In the genomic region with DNA sequence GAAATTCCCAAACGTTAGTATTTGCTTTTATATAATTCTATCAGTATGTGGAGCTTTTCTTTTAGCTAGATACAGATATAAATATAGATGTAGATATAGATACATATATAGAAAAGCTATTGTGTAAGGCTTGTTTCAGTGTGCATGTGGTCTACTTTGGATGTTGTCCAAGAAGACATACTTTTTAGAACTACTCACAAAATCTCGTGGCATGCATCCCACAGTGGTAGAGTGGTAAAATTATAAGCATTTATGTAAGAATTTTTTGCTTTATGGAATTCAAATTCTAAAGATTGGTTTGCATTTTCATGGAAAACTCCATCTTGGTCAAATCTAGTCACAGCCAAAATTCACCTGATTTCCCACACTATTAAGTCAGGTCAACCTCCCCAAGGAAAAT, we compare ENCODE assay signal across 21 cellular contexts.
A peak's percentile ranks its signal among the peaks of the same experiment; 100 is the strongest.
DNase-seq lines count a peak whose midpoint lies in the region; ATAC-seq, FAIRE-seq and TF ChIP-seq lines count a peak whose summit lies in the region.
"Had no signal": no experiment of that assay in that cellular context is flagged by ENCODE, and none has a peak within 500 bp of the region (broad histone marks: within the 10 kb centered on the region; RNA-seq: fewer than 3 reads in every experiment).

No MANE protein-coding gene starts in this region.

- H3K36me3 ChIP-seq in RWPE2 (ENCODE audit: low read depth) = no peaks in the 10 kb centered on the region
- H3K36me3 ChIP-seq: BLaER1 treated with 17β-estradiol and CSF1 and Interleukin-3, amounts not matched to agents 10 nM and 100 nM; SJCRH30; transverse colon had no signal

- H3K4me1 ChIP-seq in RWPE2 (ENCODE audit: insufficient read depth, poor library complexity, severe bottlenecking) = peaks cover 10% of the 10 kb centered on the region
- H3K4me1 ChIP-seq: SJCRH30, transverse colon had no signal

- H3K27ac ChIP-seq in RWPE2 (ENCODE audit: poor library complexity, severe bottlenecking) (peak overlapping the region; percentile 18), epithelial cell of prostate (no peak overlapping the region)
- H3K27ac ChIP-seq: BLaER1 treated with 17β-estradiol and CSF1 and Interleukin-3, amounts not matched to agents 10 nM and 100 nM; SJCRH30; transverse colon had no signal

- no peak for TF ChIP-seq CTCF in RWPE2 (IDR thresholded peaks at IDR 0.05; ENCODE audit: poor library complexity, severe bottlenecking)
- TF ChIP-seq CTCF in D721Med (IDR thresholded peaks at IDR 0.05; ENCODE audit: insufficient read depth, missing control alignments) = no peak

- peak; percentile 78 for ATAC-seq in RWPE2 (ENCODE audit: low read depth)
- ATAC-seq in GM18870 (IDR thresholded peaks at IDR 0.05; ENCODE audit: unreplicated experiment) = no peak
- ATAC-seq: activated CD4-positive, CD25-positive, alpha-beta regulatory T cell treated with anti-CD3 and anti-CD28 coated beads, Interleukin-2, amount 50 U/mL, for 24 hours; activated T-helper 17 cell treated with anti-CD3 and anti-CD28 coated beads, Interleukin-2, amount 50 U/mL, for 72 hours; natural killer cell treated with Interleukin-12 subunit alpha and Interleukin-12 subunit beta and Interleukin-15 and Interleukin-18, amount 100 ng/mL, for 72 hours; stimulated activated effector memory CD8-positive, alpha-beta T cell treated with anti-CD3 and anti-CD28 coated beads, Interleukin-12 subunit alpha, Interleukin-12 subunit beta, amount 100 ng/mL, for 72 hours had no signal

- peak; percentile 1 for DNase-seq in GM04504 (ENCODE audit: low read depth)
- DNase-seq in RWPE2 (ENCODE audit: low spot score) = no peak
- DNase-seq in epithelial cell of prostate (ENCODE audit: low read depth, low spot score) = peak; percentile 18
- DNase-seq in non-pigmented ciliary epithelial cell (ENCODE audit: low read depth) = peak; percentile 53
- DNase-seq in COR-L47 (lab: John Stamatoyannopoulos, UW) = no peak
- DNase-seq in stimulated activated CD4-positive, alpha-beta T cell treated with anti-CD3 and anti-CD28 coated beads, Interleukin-2, amount 100 ng/mL, for 24 hours = no peak
- no peak for DNase-seq in D721Med (ENCODE audit: insufficient read length, low spot score)
- DNase-seq: H9, islet precursor cell, NCI-H1694 treated with DMSO at 0.1 percent for 48 hours, NCI-H510A, SJCRH30, transverse colon had no signal

- H3K27me3 ChIP-seq in RWPE2 (ENCODE audit: insufficient read depth, poor library complexity, severe bottlenecking) = no peaks in the 10 kb centered on the region
- H3K27me3 ChIP-seq: BLaER1 treated with 17β-estradiol and CSF1 and Interleukin-3, amounts not matched to agents 10 nM and 100 nM; SJCRH30; transverse colon had no signal

- H3K4me3 ChIP-seq in RWPE2 (ENCODE audit: severe bottlenecking) = no peak overlapping the region
- H3K4me3 ChIP-seq: BLaER1 treated with 17β-estradiol and CSF1 and Interleukin-3, amounts not matched to agents 10 nM and 100 nM; SJCRH30; transverse colon had no signal

- no peaks in the 10 kb centered on the region for H3K9me3 ChIP-seq in RWPE2 (ENCODE audit: severe bottlenecking)
- H3K9me3 ChIP-seq: SJCRH30 had no signal

- no peak for FAIRE-seq in D721Med (lab: Jason Lieb, UNC)
- FAIRE-seq: GM18507, HTR-8/SVneo had no signal

Comparison
In these comparisons a context has a peak if more than half of its experiments do, and no peak if none do; other contexts are left out.
1. DNase-seq: peak in GM04504 (single experiment), epithelial cell of prostate (single experiment) and non-pigmented ciliary epithelial cell (single experiment); none in RWPE2 (single experiment), COR-L47 (single experiment), stimulated activated CD4-positive, alpha-beta T cell treated with anti-CD3 and anti-CD28 coated beads, Interleukin-2, amount 100 ng/mL, for 24 hours (0 of 2) and D721Med (single experiment).